ENCODE assay signal across 5 cellular contexts in the genomic region with DNA sequence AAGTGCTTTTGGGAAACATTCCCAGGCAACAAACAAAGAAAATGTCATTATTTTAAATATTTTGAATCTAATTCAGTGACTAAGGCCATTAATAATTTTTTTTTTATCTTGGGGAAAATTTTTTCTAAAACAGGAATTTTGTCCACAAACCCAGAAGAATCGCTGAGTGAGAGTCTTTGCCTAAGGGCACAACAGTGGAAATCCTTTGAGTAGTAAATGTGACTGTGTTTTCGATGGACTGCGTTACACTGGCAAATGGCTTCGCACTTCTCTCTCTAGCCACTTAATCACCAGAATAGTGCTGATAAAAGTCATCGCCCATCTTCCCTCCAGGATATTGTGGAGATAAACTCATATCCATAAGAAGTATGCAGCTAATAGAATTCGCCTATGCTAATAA.
"Had no signal": no experiment of that assay in that cellular context is flagged by ENCODE, and none has a peak within 500 bp of the region (broad histone marks: within the 10 kb centered on the region; RNA-seq: fewer than 3 reads in every experiment).

No MANE protein-coding gene starts in this region.

- H2AFZ ChIP-seq: GM23338 had no signal

- DNase-seq: H9, HCEC 1CT, KBM-7 had no signal

- H3K4me3 ChIP-seq: GM23338 had no signal

- H3K4me2 ChIP-seq: GM23338 had no signal

- H3K27ac ChIP-seq: HL-60 had no signal
